ENCODE assay signal across 8 cellular contexts in the genomic region with DNA sequence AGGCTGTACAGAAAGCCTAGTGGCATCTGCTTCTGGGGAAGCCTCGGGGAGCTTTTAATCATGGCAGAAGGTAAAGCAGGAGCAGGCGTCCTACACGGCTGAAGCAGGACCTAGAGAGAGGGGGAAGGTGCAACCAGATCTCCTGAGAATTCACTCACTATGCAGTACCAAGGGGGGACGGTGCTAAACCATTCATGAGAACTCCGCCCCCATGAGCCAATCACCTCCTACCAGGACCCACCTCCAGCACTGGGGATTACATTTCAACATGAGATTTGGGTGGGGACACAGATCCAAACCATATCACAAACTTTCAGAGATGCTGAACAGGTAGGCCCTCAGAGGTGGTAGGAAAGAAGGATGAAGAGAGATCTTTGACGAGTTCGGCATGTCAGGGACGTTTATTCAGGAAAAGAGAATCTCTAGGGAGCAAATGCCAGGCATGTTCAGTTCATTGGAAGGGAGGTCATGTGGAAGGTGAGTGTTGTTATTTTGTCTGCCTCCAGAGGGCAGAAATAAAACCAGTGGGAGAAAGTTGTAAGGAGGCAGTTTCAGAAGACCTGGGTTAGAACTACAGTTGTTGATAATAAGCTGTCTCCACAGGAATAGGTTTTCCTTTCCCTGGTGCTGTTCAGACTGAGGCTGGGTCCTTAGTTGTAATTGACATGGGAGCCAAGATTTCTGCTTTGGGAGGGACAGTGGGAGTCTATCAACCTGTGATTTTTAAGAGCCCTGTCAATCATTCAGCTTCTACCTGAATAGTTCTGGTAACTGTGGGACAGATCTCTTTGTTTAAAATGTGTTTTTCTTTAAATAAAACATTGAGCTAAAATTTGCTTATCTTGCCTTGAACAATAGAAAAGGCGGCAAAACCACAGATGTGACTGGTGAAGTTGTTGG. TPM values are rescaled to one million over a fixed set of nuclear protein-coding genes. Genes with fewer than 3 reads are reported as not detected.
DNase-seq lines count a peak whose midpoint lies in the region; ATAC-seq and TF ChIP-seq lines count a peak whose summit lies in the region.

No MANE protein-coding gene starts in this region.

- H3K9me3 Mint-ChIP-seq in progenitor cell of endocrine pancreas (ENCODE audit: low read depth), result peaks cover 5% of the 10 kb centered on the region

- peaks cover 13% of the 10 kb centered on the region for H3K4me1 Mint-ChIP-seq in progenitor cell of endocrine pancreas (ENCODE audit: low read depth)

- POLR2A ChIA-PET in AG04449 (lab: Yijun Ruan, JAX), result interaction anchor here (0.7 kb wide), 1 partner anchor 297 kb away, joined by 3 read pairs; no protein-coding TSS in a partner anchor

- DNase-seq in AG04449 (ENCODE audit: low read depth, low spot score), result no peak
- peak; percentile 26 for DNase-seq in GF-D8 (lab: John Stamatoyannopoulos, UW)
- peak; percentile 67 for DNase-seq in NCI-H69 (lab: John Stamatoyannopoulos, UW)
- DNase-seq in epithelial cell of esophagus (ENCODE audit: low read depth), result peak; percentile 54
- DNase-seq in progenitor cell of endocrine pancreas (ENCODE audit: low spot score, unreplicated experiment), result no peak

- TF ChIP-seq CTCF in AG04449 (IDR thresholded peaks at IDR 0.05; ENCODE audit: insufficient read depth, low read length, missing control alignments), result peak; percentile 35
- TF ChIP-seq CTCF in epithelial cell of esophagus (IDR thresholded peaks at IDR 0.05; ENCODE audit: insufficient read depth, low read depth, low read length, missing control alignments), result peak; percentile 66
- peak; percentile 54 for TF ChIP-seq CTCF in progenitor cell of endocrine pancreas (IDR thresholded peaks at IDR 0.05; ENCODE audit: unreplicated experiment)

- ATAC-seq in HG03097 (IDR thresholded peaks at IDR 0.05; ENCODE audit: low FRiP score, unreplicated experiment), result no peak
- ATAC-seq in HG03025 (IDR thresholded peaks at IDR 0.05; ENCODE audit: low FRiP score, unreplicated experiment), result no peak
- ATAC-seq in HG03521 (IDR thresholded peaks at IDR 0.05; ENCODE audit: unreplicated experiment), result no peak

- no peak overlapping the region for H3K4me3 ChIP-seq in AG04449 (ENCODE audit: low read depth, low read length)
- H3K4me3 ChIP-seq in epithelial cell of esophagus (ENCODE audit: low read length), result no peak overlapping the region

- no peaks in the 10 kb centered on the region for H3K27me3 Mint-ChIP-seq in progenitor cell of endocrine pancreas

- H3K36me3 Mint-ChIP-seq in progenitor cell of endocrine pancreas (ENCODE audit: insufficient read depth), result no peaks in the 10 kb centered on the region

- CTCF ChIA-PET in AG04449 (lab: Yijun Ruan, JAX), result interaction anchor here (0.6 to 2.4 kb wide), 20 partner anchors 8 to 442 kb away, joined by 3 to 8 read pairs (median 3); no protein-coding TSS in a partner anchor

- H3K27ac Mint-ChIP-seq in progenitor cell of endocrine pancreas, result no peak overlapping the region

- H3K4me3 Mint-ChIP-seq in progenitor cell of endocrine pancreas (ENCODE audit: low read depth), result no peak overlapping the region

RNA-seq across cellular contexts. Expression of a gene that starts 4.3 kb away (rescaled TPM):
- 158 and 161 TPM in 2 replicates for total RNA-seq in progenitor cell of endocrine pancreas

Comparison
In these comparisons a context has a peak if more than half of its experiments do, and no peak if none do; other contexts are left out.
1. DNase-seq: peak in GF-D8 (single experiment), NCI-H69 (single experiment) and epithelial cell of esophagus (single experiment); none in AG04449 (single experiment) and progenitor cell of endocrine pancreas (single experiment).
2. Peak in every context shown above with its lines, with median percentiles within 50 percentile points of each other: CTCF ChIP-seq.